Comparison of ENCODE assay signal across 15 cellular contexts in genomic region chr9:127358023-127358535, GRCh38. TPM values are rescaled to one million over a fixed set of nuclear protein-coding genes. Genes with fewer than 3 reads are reported as not detected.
A peak's percentile ranks its signal among the peaks of the same experiment; 100 is the strongest.
DNase-seq lines count a peak whose midpoint lies in the region; ATAC-seq and TF ChIP-seq lines count a peak whose summit lies in the region.
"Had no signal": no experiment of that assay in that cellular context is flagged by ENCODE, and none has a peak within 500 bp of the region (broad histone marks: within the 10 kb centered on the region; RNA-seq: fewer than 3 reads in every experiment).

No MANE protein-coding gene starts in this region.

- CTCF ChIA-PET in RWPE1 (lab: Yijun Ruan, JAX): interaction anchor here (0.6 kb wide), 1 partner anchor 36 kb away, joined by 3 read pairs; no protein-coding TSS in a partner anchor

- no peak for TF ChIP-seq CTCF in RWPE1 (conservative IDR thresholded peaks at IDR 0.05; ENCODE audit: low read depth)

- H3K27ac ChIP-seq in RWPE1: peak overlapping the region; percentile 14

- H3K4me3 Mint-ChIP-seq in stimulated activated effector memory CD8-positive, alpha-beta T cell treated with anti-CD3 and anti-CD28 coated beads, Interleukin-12 subunit alpha, Interleukin-12 subunit beta, amount 100 ng/mL, for 72 hours: no peak overlapping the region
- no peak overlapping the region for H3K4me3 Mint-ChIP-seq in activated T-helper 1 cell treated with anti-CD3 and anti-CD28 coated beads, Interleukin-12 subunit alpha, Interleukin-12 subunit beta, Interleukin-2, Interleukin-4 antibody, amounts not matched to agents 30 ng/mL and 10 ng/mL and 1 ng/mL, durations not matched to agents 14 hours and 24 hours and 36 hours
- H3K4me3 Mint-ChIP-seq: CD4-positive, alpha-beta T cell; H9 had no signal

- peak; percentile 42 for DNase-seq in activated CD8-positive, alpha-beta memory T cell treated with anti-CD3 and anti-CD28 coated beads for 24 hours
- no peak for DNase-seq in activated CD8-positive, alpha-beta memory T cell treated with anti-CD3 and anti-CD28 coated beads, Interleukin-2, amount 50 U/mL, for 48 hours
- no peak for DNase-seq in RWPE1 (ENCODE audit: low spot score)
- no peak for DNase-seq in stimulated activated effector memory CD8-positive, alpha-beta T cell treated with anti-CD3 and anti-CD28 coated beads, Interleukin-12 subunit alpha, Interleukin-12 subunit beta, amount 100 ng/mL, for 72 hours (ENCODE audit: low spot score in 2 of 2)
- no peak for DNase-seq in activated T-helper 1 cell treated with anti-CD3 and anti-CD28 coated beads, Interleukin-12 subunit alpha, Interleukin-12 subunit beta, Interleukin-2, Interleukin-4 antibody, amounts not matched to agents 30 ng/mL and 10 ng/mL and 1 ng/mL, durations not matched to agents 14 hours and 24 hours and 36 hours (ENCODE audit: low spot score)
- DNase-seq: ACHN; C1 segment of cervical spinal cord; Calu3; CD4-positive, alpha-beta T cell; DMS 273 treated with DMSO at 0.1 percent for 48 hours; GOT3; H9 had no signal

- no peaks in the 10 kb centered on the region for H3K36me3 Mint-ChIP-seq in stimulated activated effector memory CD8-positive, alpha-beta T cell treated with anti-CD3 and anti-CD28 coated beads, Interleukin-12 subunit alpha, Interleukin-12 subunit beta, amount 100 ng/mL, for 72 hours
- H3K36me3 Mint-ChIP-seq in activated T-helper 1 cell treated with anti-CD3 and anti-CD28 coated beads, Interleukin-12 subunit alpha, Interleukin-12 subunit beta, Interleukin-2, Interleukin-4 antibody, amounts not matched to agents 30 ng/mL and 10 ng/mL and 1 ng/mL, durations not matched to agents 14 hours and 24 hours and 36 hours (ENCODE audit: low read depth): no peaks in the 10 kb centered on the region

- H3K9me3 Mint-ChIP-seq in stimulated activated effector memory CD8-positive, alpha-beta T cell treated with anti-CD3 and anti-CD28 coated beads, Interleukin-12 subunit alpha, Interleukin-12 subunit beta, amount 100 ng/mL, for 72 hours: no peaks in the 10 kb centered on the region
- H3K9me3 Mint-ChIP-seq in activated T-helper 1 cell treated with anti-CD3 and anti-CD28 coated beads, Interleukin-12 subunit alpha, Interleukin-12 subunit beta, Interleukin-2, Interleukin-4 antibody, amounts not matched to agents 30 ng/mL and 10 ng/mL and 1 ng/mL, durations not matched to agents 14 hours and 24 hours and 36 hours: no peaks in the 10 kb centered on the region
- H3K9me3 Mint-ChIP-seq: CD4-positive, alpha-beta T cell; H9 had no signal

- ATAC-seq in stimulated activated effector memory CD8-positive, alpha-beta T cell treated with anti-CD3 and anti-CD28 coated beads, Interleukin-12 subunit alpha, Interleukin-12 subunit beta, amount 100 ng/mL, for 72 hours: no peak
- ATAC-seq in HG02840 (IDR thresholded peaks at IDR 0.05; ENCODE audit: low FRiP score, unreplicated experiment) (no peak), GM18511 (IDR thresholded peaks at IDR 0.05; ENCODE audit: unreplicated experiment) (no peak)
- ATAC-seq: GM12878 had no signal

- H3K27me3 Mint-ChIP-seq in activated T-helper 1 cell treated with anti-CD3 and anti-CD28 coated beads, Interleukin-12 subunit alpha, Interleukin-12 subunit beta, Interleukin-2, Interleukin-4 antibody, amounts not matched to agents 30 ng/mL and 10 ng/mL and 1 ng/mL, durations not matched to agents 14 hours and 24 hours and 36 hours (ENCODE audit: insufficient read depth): peaks cover 31% of the 10 kb centered on the region

- intact Hi-C loops in activated T-helper 1 cell treated with anti-CD3 and anti-CD28 coated beads, Interleukin-12 subunit alpha, Interleukin-12 subunit beta, Interleukin-2, Interleukin-4 antibody, amounts not matched to agents 30 ng/mL and 10 ng/mL and 1 ng/mL, durations not matched to agents 14 hours and 24 hours and 36 hours (cut with micrococcal nuclease): no loop called here

- POLR2A ChIA-PET in RWPE1 (lab: Yijun Ruan, JAX; ENCODE audit: low non-redundant PET): no interaction called here

- H3K27ac Mint-ChIP-seq in stimulated activated effector memory CD8-positive, alpha-beta T cell treated with anti-CD3 and anti-CD28 coated beads, Interleukin-12 subunit alpha, Interleukin-12 subunit beta, amount 100 ng/mL, for 72 hours: peak overlapping the region; percentile 82
- H3K27ac Mint-ChIP-seq in activated T-helper 1 cell treated with anti-CD3 and anti-CD28 coated beads, Interleukin-12 subunit alpha, Interleukin-12 subunit beta, Interleukin-2, Interleukin-4 antibody, amounts not matched to agents 30 ng/mL and 10 ng/mL and 1 ng/mL, durations not matched to agents 14 hours and 24 hours and 36 hours: no peak overlapping the region
- H3K27ac Mint-ChIP-seq: CD4-positive, alpha-beta T cell had no signal

- H3K4me1 Mint-ChIP-seq in stimulated activated effector memory CD8-positive, alpha-beta T cell treated with anti-CD3 and anti-CD28 coated beads, Interleukin-12 subunit alpha, Interleukin-12 subunit beta, amount 100 ng/mL, for 72 hours: peaks cover 6% of the 10 kb centered on the region
- H3K4me1 Mint-ChIP-seq in activated T-helper 1 cell treated with anti-CD3 and anti-CD28 coated beads, Interleukin-12 subunit alpha, Interleukin-12 subunit beta, Interleukin-2, Interleukin-4 antibody, amounts not matched to agents 30 ng/mL and 10 ng/mL and 1 ng/mL, durations not matched to agents 14 hours and 24 hours and 36 hours (ENCODE audit: low read depth): peaks cover 7% of the 10 kb centered on the region

RNA-seq across cellular contexts. Expression of gene SLC2A8, which starts 38.9 kb away (rescaled TPM):
- 10.4 and 11.6 TPM in 2 replicates for total RNA-seq in activated T-helper 1 cell treated with anti-CD3 and anti-CD28 coated beads, Interleukin-12 subunit alpha, Interleukin-12 subunit beta, Interleukin-2, Interleukin-4 antibody, amounts not matched to agents 30 ng/mL and 10 ng/mL and 1 ng/mL, durations not matched to agents 14 hours and 24 hours and 36 hours
